ENCODE assay signal across 28 cellular contexts in genomic region chr3:107833722-107834416, GRCh38.
"Had no signal": no experiment of that assay in that cellular context is flagged by ENCODE, and none has a peak within 500 bp of the region (broad histone marks: within the 10 kb centered on the region; RNA-seq: fewer than 3 reads in every experiment).

No MANE protein-coding gene starts in this region.

- H3K9me3 ChIP-seq: colonic mucosa, esophagus squamous epithelium, heart right ventricle, left lung, psoas muscle, sigmoid colon, thoracic aorta, tibial nerve, upper lobe of right lung, uterus had no signal

- FAIRE-seq: endometrium, islet of Langerhans had no signal

- H3K27ac ChIP-seq: colonic mucosa, esophagus squamous epithelium, heart right ventricle, left lung, neural progenitor cell, psoas muscle, sigmoid colon, thoracic aorta, tibial nerve, upper lobe of right lung, uterus had no signal

- H2AFZ ChIP-seq: neural progenitor cell had no signal

- H3K4me1 ChIP-seq: colonic mucosa, esophagus squamous epithelium, heart right ventricle, left lung, neural progenitor cell, psoas muscle, sigmoid colon, tibial nerve, upper lobe of right lung, uterus had no signal

- H3K27me3 ChIP-seq: colonic mucosa, esophagus squamous epithelium, heart right ventricle, left lung, neural progenitor cell, sigmoid colon, tibial nerve, upper lobe of right lung, uterus had no signal

- ATAC-seq: heart right ventricle; left cardiac atrium; left lung; naive thymus-derived CD4-positive, alpha-beta T cell; psoas muscle; stimulated activated effector memory CD8-positive, alpha-beta T cell treated with anti-CD3 and anti-CD28 coated beads, Interleukin-12 subunit alpha, Interleukin-12 subunit beta, amount 100 ng/mL, for 72 hours; stimulated activated naive CD8-positive, alpha-beta T cell treated with anti-CD3 and anti-CD28 coated beads, Interleukin-15, Interleukin-2, amounts not matched to agents 100 U/mL and 50 U/mL, for 24 hours; upper lobe of right lung had no signal

- H3K36me3 ChIP-seq: colonic mucosa, esophagus squamous epithelium, heart right ventricle, left lung, neural progenitor cell, sigmoid colon, thoracic aorta, tibial nerve, upper lobe of right lung, uterus had no signal

- DNase-seq: colonic mucosa; effector memory CD4-positive, alpha-beta T cell; erythroblast; esophagus squamous epithelium; foreskin melanocyte; glutamatergic neuron; heart right ventricle; hippocampal formation; left cardiac atrium; left lung; mesendoderm; midbrain; naive thymus-derived CD4-positive, alpha-beta T cell; psoas muscle; right cardiac atrium; sigmoid colon; stimulated activated CD4-positive, alpha-beta T cell treated with anti-CD3 and anti-CD28 coated beads, Interleukin-2, amount 100 ng/mL, for 24 hours; stimulated activated CD4-positive, alpha-beta T cell treated with anti-CD3 and anti-CD28 coated beads, Interleukin-4, amount 100 ng/mL, for 24 hours; stimulated activated naive CD8-positive, alpha-beta T cell treated with anti-CD3 and anti-CD28 coated beads, Interleukin-15, Interleukin-2, amounts not matched to agents 100 U/mL and 50 U/mL, for 24 hours; substantia nigra; upper lobe of right lung; uterus had no signal

- H3K9ac ChIP-seq: neural progenitor cell had no signal

- H3K4me3 ChIP-seq: colonic mucosa, esophagus squamous epithelium, heart right ventricle, left lung, neural progenitor cell, psoas muscle, sigmoid colon, thoracic aorta, tibial nerve, upper lobe of right lung, uterus had no signal

- H3K4me2 ChIP-seq: neural progenitor cell had no signal
